10 cellular contexts compared by ENCODE assay signal in the genomic region with DNA sequence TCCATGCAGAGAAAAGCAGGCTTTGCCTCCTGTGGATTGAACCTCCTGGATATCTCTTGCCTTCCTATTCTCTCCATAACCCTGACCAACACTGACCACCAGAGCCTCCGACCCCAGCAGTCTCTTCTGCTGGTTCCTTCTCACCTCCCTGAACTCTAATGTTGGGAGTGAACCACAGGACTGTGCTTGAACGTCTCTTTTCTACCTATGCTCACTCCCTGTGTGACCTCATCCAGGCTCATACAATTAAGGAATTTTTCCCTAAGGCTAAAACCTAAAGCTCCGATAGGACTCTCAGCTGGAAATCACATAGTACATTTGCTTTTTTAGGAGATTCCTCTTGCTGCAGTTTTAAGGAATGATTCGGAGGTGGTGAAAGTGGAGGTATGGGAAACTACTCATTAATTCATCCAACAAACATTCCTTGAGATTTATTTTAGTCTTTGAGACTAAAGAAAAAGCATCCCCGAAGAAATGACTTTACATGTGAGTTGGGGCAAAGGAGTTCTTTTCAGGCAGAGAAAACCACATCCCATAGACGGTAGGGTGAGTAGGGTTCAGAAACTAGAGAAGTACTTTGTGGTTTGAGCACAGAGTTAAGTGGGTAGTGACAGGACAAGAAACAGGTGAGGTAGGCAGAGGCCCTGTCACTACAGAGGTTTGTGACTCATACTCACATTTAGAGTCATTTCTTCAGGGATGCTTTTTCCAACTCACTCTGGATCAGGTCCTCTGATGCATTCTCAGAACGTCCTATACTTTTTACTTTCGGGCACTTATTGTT. TPM values are rescaled to one million over a fixed set of nuclear protein-coding genes. Genes with fewer than 3 reads are reported as not detected.
DNase-seq lines count a peak whose midpoint lies in the region; ATAC-seq and TF ChIP-seq lines count a peak whose summit lies in the region.
"Had no signal": no experiment of that assay in that cellular context is flagged by ENCODE, and none has a peak within 500 bp of the region (broad histone marks: within the 10 kb centered on the region; RNA-seq: fewer than 3 reads in every experiment).

No MANE protein-coding gene starts in this region.

- BruUV-seq in PC-9 (replicated peaks; lab: Mats Ljungman, UMichigan) = no TSS peak

- H2AFZ ChIP-seq in PC-9 = no peak overlapping the region; the same call in 1 of the 2 replicates

- H3K4me3 ChIP-seq in PC-9 = no peak overlapping the region
- no peak overlapping the region for H3K4me3 ChIP-seq in coronary artery

- no peak for TF ChIP-seq CTCF in PC-9 (conservative IDR thresholded peaks at IDR 0.05)
- no peak for TF ChIP-seq CTCF in coronary artery (IDR thresholded peaks at IDR 0.05)

- H3K36me3 ChIP-seq in PC-9 (ENCODE audit: low read depth) = no peaks in the 10 kb centered on the region

- H3K27ac ChIP-seq in PC-9 = no peak overlapping the region
- H3K27ac ChIP-seq in coronary artery = no peak overlapping the region

- CTCF ChIA-PET in PC-9 (lab: Charles Lee) = no interaction called here

- no peaks in the 10 kb centered on the region for H4K20me1 ChIP-seq in PC-9 (ENCODE audit: insufficient read depth)

- no peaks in the 10 kb centered on the region for H3K36me3 Mint-ChIP-seq in effector memory CD8-positive, alpha-beta T cell (ENCODE audit: insufficient read depth)

- H3K27me3 ChIP-seq in PC-9 (ENCODE audit: insufficient read depth, low read depth) = no peaks in the 10 kb centered on the region

- H3K9me3 Mint-ChIP-seq in effector memory CD8-positive, alpha-beta T cell = no peaks in the 10 kb centered on the region

- intact Hi-C loops in PC-9 (cut with micrococcal nuclease; ENCODE audit: unreplicated experiment) = no loop called here

- H3K9me3 ChIP-seq in PC-9 (ENCODE audit: insufficient read depth, low read depth) = no peaks in the 10 kb centered on the region

- H3K4me3 Mint-ChIP-seq in effector memory CD8-positive, alpha-beta T cell = no peak overlapping the region

- H3K27me3 Mint-ChIP-seq in effector memory CD8-positive, alpha-beta T cell = peaks cover 7% of the 10 kb centered on the region in 2 donors

- no peak overlapping the region for H3K27ac Mint-ChIP-seq in effector memory CD8-positive, alpha-beta T cell

- H3K4me2 ChIP-seq in PC-9 = no peak overlapping the region

- H3K4me1 ChIP-seq in PC-9 (replicated peaks; ENCODE audit: insufficient read depth) = no peaks in the 10 kb centered on the region

- POLR2A ChIA-PET in PC-9 (lab: Charles Lee; ENCODE audit: unreplicated experiment) = no interaction called here

- no peak for DNase-seq in effector memory CD8-positive, alpha-beta T cell
- DNase-seq in PC-9 (no peak), NCI-H1436 treated with DMSO at 0.1 percent for 48 hours (lab: John Stamatoyannopoulos, UW) (no peak), mesenteric fat pad (ENCODE audit: low spot score) (no peak), coronary artery (ENCODE audit: low spot score) (no peak)
- DNase-seq: amygdala had no signal

- H3K79me2 ChIP-seq in PC-9 (ENCODE audit: low read depth) = no peaks in the 10 kb centered on the region

- ATAC-seq in GM18520 (IDR thresholded peaks at IDR 0.05; ENCODE audit: unreplicated experiment) (peak; percentile 100), GM21529 (IDR thresholded peaks at IDR 0.05; ENCODE audit: unreplicated experiment) (peak; percentile 99), HG03457 (IDR thresholded peaks at IDR 0.05; ENCODE audit: unreplicated experiment) (peak; percentile 96)
- peak; percentile 74 for ATAC-seq in effector memory CD8-positive, alpha-beta T cell (replicated peaks)
- ATAC-seq: Panc1 had no signal

- peaks cover 2 to 6% of the 10 kb centered on the region in 2 donors for H3K4me1 Mint-ChIP-seq in effector memory CD8-positive, alpha-beta T cell (ENCODE audit: low read depth in 2 of 2)

- no peaks in the 10 kb centered on the region for H3K9me2 ChIP-seq in PC-9 (ENCODE audit: insufficient read depth)

- no peaks in the 10 kb centered on the region for H3F3A ChIP-seq in PC-9 (ENCODE audit: insufficient read depth, low read depth)

RNA-seq across cellular contexts. Expression of a gene that starts 30.8 kb away (rescaled TPM):
- not detected in 2 replicates for total RNA-seq in PC-9 (2021)
- total RNA-seq in mesenteric fat pad = 2.5 TPM
